In the genomic region with DNA sequence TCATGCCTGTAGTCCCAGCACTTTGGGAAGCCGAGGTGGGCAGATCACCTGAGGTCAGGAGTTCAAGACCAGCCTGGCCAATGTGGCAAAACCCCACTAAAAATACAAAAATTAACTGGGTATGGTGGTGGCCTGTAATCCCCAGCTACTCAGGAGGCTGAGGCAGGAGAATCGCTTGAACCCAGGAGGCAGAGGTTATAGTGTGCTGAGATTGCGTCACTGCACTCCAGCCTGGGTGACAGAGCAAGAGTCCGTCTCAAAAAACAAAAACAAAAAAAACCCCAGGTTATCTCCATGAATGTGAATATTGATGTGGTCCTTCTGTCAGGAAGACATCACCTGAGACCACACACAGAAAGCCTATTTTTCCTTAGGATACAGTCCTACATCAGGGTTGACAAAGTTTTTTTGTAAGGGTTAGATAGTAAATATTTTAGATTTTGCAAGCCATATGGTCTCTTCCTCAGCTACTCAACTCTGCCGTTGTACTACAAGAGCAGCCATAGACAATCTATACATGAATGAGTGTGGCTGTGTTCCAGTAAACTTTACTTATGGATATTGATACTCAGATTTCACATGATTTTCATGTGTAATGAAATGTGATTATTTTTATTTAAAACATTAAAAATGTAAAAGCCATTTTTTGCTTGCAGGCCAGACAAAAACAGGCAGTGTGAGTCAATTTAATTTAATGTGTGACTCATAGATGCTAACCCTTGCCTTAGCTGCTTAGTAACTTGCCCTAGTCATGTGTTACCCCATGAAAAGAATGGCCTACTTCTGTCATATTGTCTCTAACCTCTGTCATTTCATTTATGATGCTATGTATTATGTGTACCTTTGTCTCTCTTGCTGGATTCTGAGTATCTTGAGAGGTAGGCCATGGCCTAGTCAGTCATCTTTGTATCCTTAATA, we compare ENCODE assay signal across 10 cellular contexts.
DNase-seq lines count a peak whose midpoint lies in the region; ATAC-seq and TF ChIP-seq lines count a peak whose summit lies in the region.
"Had no signal": no experiment of that assay in that cellular context is flagged by ENCODE, and none has a peak within 500 bp of the region (broad histone marks: within the 10 kb centered on the region; RNA-seq: fewer than 3 reads in every experiment).

No MANE protein-coding gene starts in this region.

- no peaks in the 10 kb centered on the region for H3K9me3 ChIP-seq in T-helper 17 cell (ENCODE audit: control insufficient read depth, low read length, poor library complexity, severe bottlenecking)

- no peaks in the 10 kb centered on the region for H3K9me3 Mint-ChIP-seq in stimulated activated naive B cell treated with anti-CD40 and anti-IgM and Interleukin-4, amounts not matched to agents 10 μg/mL and 1 μg/mL and 100 μg/mL, for 72 hours
- H3K9me3 Mint-ChIP-seq: T-helper 1 cell treated with Interleukin-12 subunit alpha and Interleukin-12 subunit beta and Interleukin-4 antibody, amounts not matched to agents 30 μg/mL and 1 μg/mL, for 36 hours had no signal

- H3K36me3 Mint-ChIP-seq in T-helper 17 cell (ENCODE audit: low read depth): peaks cover under 1% of the 10 kb centered on the region
- peaks cover 2 to 3% of the 10 kb centered on the region in 2 donors for H3K36me3 Mint-ChIP-seq in stimulated activated naive B cell treated with anti-CD40 and anti-IgM and Interleukin-4, amounts not matched to agents 10 μg/mL and 1 μg/mL and 100 μg/mL, for 72 hours

- no peaks in the 10 kb centered on the region for H3K4me1 Mint-ChIP-seq in T-helper 17 cell
- peaks cover 13 to 21% of the 10 kb centered on the region in 2 donors for H3K4me1 Mint-ChIP-seq in stimulated activated naive B cell treated with anti-CD40 and anti-IgM and Interleukin-4, amounts not matched to agents 10 μg/mL and 1 μg/mL and 100 μg/mL, for 72 hours

- no peaks in the 10 kb centered on the region for H3K27me3 Mint-ChIP-seq in T-helper 17 cell
- H3K27me3 Mint-ChIP-seq in stimulated activated naive B cell treated with anti-CD40 and anti-IgM and Interleukin-4, amounts not matched to agents 10 μg/mL and 1 μg/mL and 100 μg/mL, for 72 hours: no peaks in the 10 kb centered on the region

- peak; percentile 91 for DNase-seq in HCEC 1CT
- DNase-seq in T-helper 17 cell: no peak
- DNase-seq in foreskin fibroblast: peak; percentile 67 to 83
- DNase-seq in stimulated activated naive B cell treated with anti-CD40 and anti-IgM and Interleukin-4, amounts not matched to agents 10 μg/mL and 1 μg/mL and 100 μg/mL, for 72 hours: no peak
- no peak for DNase-seq in NCI-H524 treated with DMSO at 0.1 percent for 48 hours (lab: John Stamatoyannopoulos, UW)
- DNase-seq in UCSD-AML1 (lab: John Stamatoyannopoulos, UW; ENCODE audit: unreplicated experiment): no peak
- DNase-seq: Karpas-422 had no signal

- no peak overlapping the region for H3K4me3 ChIP-seq in foreskin fibroblast (ENCODE audit: low read depth in 1 of 2, low read length in 2 of 2)

- no peak for TF ChIP-seq CTCF in foreskin fibroblast (IDR thresholded peaks at IDR 0.05; ENCODE audit: low read depth, low read length)

- peak overlapping the region; percentile 41 for H3K27ac Mint-ChIP-seq in T-helper 17 cell
- H3K27ac Mint-ChIP-seq in stimulated activated naive B cell treated with anti-CD40 and anti-IgM and Interleukin-4, amounts not matched to agents 10 μg/mL and 1 μg/mL and 100 μg/mL, for 72 hours: no peak overlapping the region
- H3K27ac Mint-ChIP-seq: T-helper 1 cell treated with Interleukin-12 subunit alpha and Interleukin-12 subunit beta and Interleukin-4 antibody, amounts not matched to agents 30 μg/mL and 1 μg/mL, for 36 hours had no signal

- ATAC-seq in T-helper 17 cell (no peak), HG02571 (IDR thresholded peaks at IDR 0.05; ENCODE audit: unreplicated experiment) (no peak), GM19463 (IDR thresholded peaks at IDR 0.05; ENCODE audit: unreplicated experiment) (no peak)
- ATAC-seq in stimulated activated naive B cell treated with anti-CD40 and anti-IgM and Interleukin-4, amounts not matched to agents 10 μg/mL and 1 μg/mL and 100 μg/mL, for 72 hours (replicated peaks): peak; percentile 51 to 70

- no peak overlapping the region for H3K4me3 Mint-ChIP-seq in T-helper 17 cell
- no peak overlapping the region for H3K4me3 Mint-ChIP-seq in stimulated activated naive B cell treated with anti-CD40 and anti-IgM and Interleukin-4, amounts not matched to agents 10 μg/mL and 1 μg/mL and 100 μg/mL, for 72 hours
- H3K4me3 Mint-ChIP-seq: T-helper 1 cell treated with Interleukin-12 subunit alpha and Interleukin-12 subunit beta and Interleukin-4 antibody, amounts not matched to agents 30 μg/mL and 1 μg/mL, for 36 hours had no signal

Comparison
In these comparisons a context has a peak if more than half of its experiments do, and no peak if none do; other contexts are left out.
1. DNase-seq: peak in HCEC 1CT (single experiment) and foreskin fibroblast (2 of 2); none in T-helper 17 cell (0 of 3), stimulated activated naive B cell treated with anti-CD40 and anti-IgM and Interleukin-4, amounts not matched to agents 10 μg/mL and 1 μg/mL and 100 μg/mL, for 72 hours (single experiment), NCI-H524 treated with DMSO at 0.1 percent for 48 hours (single experiment) and UCSD-AML1 (single experiment).
2. ATAC-seq: peak in stimulated activated naive B cell treated with anti-CD40 and anti-IgM and Interleukin-4, amounts not matched to agents 10 μg/mL and 1 μg/mL and 100 μg/mL, for 72 hours (2 of 2); none in T-helper 17 cell (single experiment), HG02571 (single experiment) and GM19463 (single experiment).